In the genomic region with DNA sequence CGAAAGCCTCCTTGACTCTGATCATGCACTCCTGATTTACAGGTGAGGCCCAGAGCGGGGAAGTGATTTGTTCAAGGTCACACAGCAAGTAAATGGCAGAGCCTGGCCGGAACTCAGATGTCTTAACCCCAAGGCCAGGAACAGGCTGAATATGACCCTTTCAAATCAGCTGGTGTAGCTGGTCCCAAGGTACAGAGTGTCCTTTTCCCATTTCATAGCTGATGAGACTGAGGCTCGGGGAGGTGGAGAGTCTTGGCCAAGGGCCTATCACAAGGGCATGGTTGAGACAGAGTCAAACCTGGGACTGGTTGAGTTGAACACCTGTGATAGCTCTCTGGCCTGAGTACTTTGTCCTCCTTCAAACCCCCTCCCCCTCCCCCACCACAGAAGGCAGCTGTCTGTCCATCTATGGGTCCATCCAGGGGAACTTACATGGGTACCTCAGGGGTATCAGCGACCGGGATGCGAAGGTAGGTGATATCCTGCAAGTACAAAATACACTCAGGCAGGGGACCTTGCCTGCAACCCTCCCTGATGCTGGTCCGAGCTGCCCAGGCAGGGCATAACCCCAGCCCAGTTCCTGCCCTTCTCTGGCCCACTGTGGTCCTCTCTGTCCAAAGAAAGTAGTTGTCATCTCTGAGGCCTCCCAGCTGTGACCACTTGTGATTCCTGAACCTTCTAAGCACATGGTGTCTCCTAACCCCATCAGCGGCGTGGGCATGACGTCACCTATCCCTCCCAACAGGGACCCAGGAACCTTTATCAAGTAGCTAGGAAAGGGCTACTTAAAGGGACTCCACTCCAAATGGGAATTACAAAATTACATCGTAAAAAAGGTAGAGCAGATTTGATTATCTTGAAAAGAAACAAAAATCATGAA, we compare ENCODE assay signal across 20 cellular contexts. TPM values are rescaled to one million over a fixed set of nuclear protein-coding genes. Genes with fewer than 3 reads are reported as not detected.
DNase-seq lines count a peak whose midpoint lies in the region; FAIRE-seq and TF ChIP-seq lines count a peak whose summit lies in the region.
"Had no signal": no experiment of that assay in that cellular context is flagged by ENCODE, and none has a peak within 500 bp of the region (broad histone marks: within the 10 kb centered on the region; RNA-seq: fewer than 3 reads in every experiment).

No MANE protein-coding gene starts in this region.

- H4K91ac ChIP-seq in neuronal stem cell (ENCODE audit: low read depth, low read length, poor library complexity), result no peak overlapping the region

- H2BK5ac ChIP-seq in neuronal stem cell (ENCODE audit: low read length), result no peak overlapping the region

- no peak overlapping the region for H2BK12ac ChIP-seq in neuronal stem cell (ENCODE audit: low read length)

- H3K27me3 ChIP-seq in BLaER1 treated with 17β-estradiol and CSF1 and Interleukin-3, amounts not matched to agents 10 nM and 100 nM, result peaks cover 6 to 35% (median 9%) of the 10 kb centered on the region in 11 experiments
- H3K27me3 ChIP-seq in bronchial epithelial cell (ENCODE audit: control insufficient read depth, insufficient read depth, low read length), result peaks cover 16% of the 10 kb centered on the region
- peaks cover 0 to 15% (median under 1%) of the 10 kb centered on the region in 3 experiments for H3K27me3 ChIP-seq in neuronal stem cell (ENCODE audit: control insufficient read depth in 3 of 3, insufficient read depth in 3 of 3, low read depth in 1 of 3, low read length in 3 of 3)

- peaks cover 22 to 64% (median 56%) of the 10 kb centered on the region in 10 experiments for H3K4me1 ChIP-seq in BLaER1 treated with 17β-estradiol and CSF1 and Interleukin-3, amounts not matched to agents 10 nM and 100 nM
- H3K4me1 ChIP-seq in neuronal stem cell (ENCODE audit: control insufficient read depth in 2 of 2, insufficient read depth in 1 of 2, low read depth in 1 of 2, low read length in 2 of 2), result peaks cover 18 to 24% of the 10 kb centered on the region in 2 donors

- TF ChIP-seq CTCF in bronchial epithelial cell (IDR thresholded peaks at IDR 0.05; ENCODE audit: insufficient read depth, low read length, severe bottlenecking), result no peak

- H2BK120ac ChIP-seq in neuronal stem cell (ENCODE audit: low read depth, low read length), result no peak overlapping the region

- H2AFZ ChIP-seq in neuronal stem cell (ENCODE audit: low read length), result no peak overlapping the region

- no peak overlapping the region for H3K27ac ChIP-seq in BLaER1 treated with 17β-estradiol and CSF1 and Interleukin-3, amounts not matched to agents 10 nM and 100 nM
- H3K27ac ChIP-seq in neuronal stem cell (replicated peaks; ENCODE audit: low read length), result no peak overlapping the region
- H3K27ac ChIP-seq: A549, Peyer's patch, SK-N-MC had no signal

- H3K4me2 ChIP-seq in BLaER1 treated with 17β-estradiol and CSF1 and Interleukin-3, amounts not matched to agents 10 nM and 100 nM, result peak overlapping the region in 8 of 11 experiments; percentile 59 to 77 (median 70); a peak in 14 of 22 replicates
- no peak overlapping the region for H3K4me2 ChIP-seq in neuronal stem cell (ENCODE audit: insufficient read depth, low read length, poor library complexity, severe bottlenecking)
- H3K4me2 ChIP-seq: A549 had no signal

- no peaks in the 10 kb centered on the region for H3K36me3 ChIP-seq in BLaER1 treated with 17β-estradiol and CSF1 and Interleukin-3, amounts not matched to agents 10 nM and 100 nM
- no peaks in the 10 kb centered on the region for H3K36me3 ChIP-seq in bronchial epithelial cell (ENCODE audit: control insufficient read depth, insufficient read depth, low read length)
- H3K36me3 ChIP-seq in neuronal stem cell (replicated peaks in 1 of 2; ENCODE audit: control insufficient read depth in 2 of 2, insufficient read depth in 2 of 2, low read length in 2 of 2), result peaks cover 0 to 40% of the 10 kb centered on the region in 2 donors
- H3K36me3 ChIP-seq: Peyer's patch had no signal

- H4K20me1 ChIP-seq in BLaER1 treated with 17β-estradiol and CSF1 and Interleukin-3, amounts not matched to agents 10 nM and 100 nM, result peaks cover 0 to 13% (median 0%) of the 10 kb centered on the region in 11 experiments; a peak in 2 of 22 replicates

- peak; percentile 36 for FAIRE-seq in bronchial epithelial cell (lab: Jason Lieb, UNC)
- FAIRE-seq: A549, D721Med, GM12892, GM18507 had no signal

- H3K23ac ChIP-seq in neuronal stem cell (ENCODE audit: low read depth, low read length, poor library complexity), result no peak overlapping the region

- H3K18ac ChIP-seq in neuronal stem cell (ENCODE audit: low read length), result no peak overlapping the region

- H3K4me3 ChIP-seq in BLaER1 treated with 17β-estradiol and CSF1 and Interleukin-3, amounts not matched to agents 10 nM and 100 nM, result no peak overlapping the region
- H3K4me3 ChIP-seq in bronchial epithelial cell (ENCODE audit: low read depth, low read length) (no peak overlapping the region), neuronal stem cell (ENCODE audit: low read length in 2 of 2) (no peak overlapping the region)
- H3K4me3 ChIP-seq: A549, Peyer's patch, SK-N-MC had no signal

- no CpG with 5 or more reads among the region's 12 CpGs for WGBS in neuronal stem cell (ENCODE audit: extremely low coverage in 2 of 2, insufficient read length in 2 of 2, insufficient replicate concordance in 1 of 2), 2 donors

- no peak overlapping the region for H4K8ac ChIP-seq in neuronal stem cell (ENCODE audit: low read depth, low read length)

- no peak for DNase-seq in bronchial epithelial cell (ENCODE audit: low read depth)
- no peak for DNase-seq in neuronal stem cell (ENCODE audit: low spot score)
- DNase-seq in Ammon's horn (ENCODE audit: low spot score), result no peak
- no peak for DNase-seq in stimulated activated CD4-positive, alpha-beta T cell treated with anti-CD3 and anti-CD28 coated beads, Interleukin-4, amount 100 ng/mL, for 1 hour
- DNase-seq: C1 segment of cervical spinal cord; CD8-positive, alpha-beta memory T cell; GOT3; NCI-H1092 treated with DMSO at 0.1 percent for 48 hours; NCI-H146; NCI-H2081 treated with DMSO at 0.1 percent for 48 hours; NK-92 treated with Interleukin-12 subunit alpha and Interleukin-12 subunit beta, amount 100 ng/mL, for 24 hours; Right ventricle myocardium superior had no signal

- H2BK15ac ChIP-seq in neuronal stem cell (ENCODE audit: low read length), result no peak overlapping the region

- no peaks in the 10 kb centered on the region for H3K79me1 ChIP-seq in neuronal stem cell (ENCODE audit: low read depth, low read length)

- H3K9ac ChIP-seq in BLaER1 treated with 17β-estradiol and CSF1 and Interleukin-3, amounts not matched to agents 10 nM and 100 nM, result peak overlapping the region in 1 of 11 experiments; percentile 33; a peak in 1 of 22 replicates
- H3K9ac ChIP-seq in neuronal stem cell (ENCODE audit: low read depth, low read length, poor library complexity), result no peak overlapping the region

- H3K4ac ChIP-seq in neuronal stem cell (ENCODE audit: low read length), result no peak overlapping the region

- peak overlapping the region; percentile 27 for H2AK5ac ChIP-seq in neuronal stem cell (ENCODE audit: low read depth, low read length)

- no peaks in the 10 kb centered on the region for H3K9me3 ChIP-seq in BLaER1 treated with 17β-estradiol and CSF1 and Interleukin-3, amounts not matched to agents 10 nM and 100 nM (replicated peaks in 1 of 11)
- H3K9me3 ChIP-seq in neuronal stem cell (replicated peaks in 1 of 2; ENCODE audit: control insufficient read depth in 2 of 2, insufficient read depth in 1 of 2, low read depth in 1 of 2, low read length in 2 of 2), result no peaks in the 10 kb centered on the region
- H3K9me3 ChIP-seq: A549, Peyer's patch had no signal

- no peak overlapping the region for H3K14ac ChIP-seq in neuronal stem cell (ENCODE audit: low read length)

RNA-seq across cellular contexts. Expression of a gene that starts 5.6 kb away (rescaled TPM):
- not detected in 2 replicates for total RNA-seq in bronchial epithelial cell
- 2.1 TPM for polyA plus RNA-seq in neuronal stem cell (2013, experiment 1 of 2)
- polyA plus RNA-seq in neuronal stem cell (2013, experiment 2 of 2), result 2.1 TPM
- total RNA-seq: CD8-positive, alpha-beta memory T cell; NCI-H460 had no signal
- polyA plus RNA-seq: CD8-positive, alpha-beta memory T cell had no signal

RNA-seq across cellular contexts. Expression of a gene that starts 5.7 kb away (rescaled TPM):
- under 0.01 TPM in 1 of 2 replicates, not detected in the other for total RNA-seq in bronchial epithelial cell
- polyA plus RNA-seq in neuronal stem cell (2013, experiment 1 of 2), result 0.38 TPM
- 0.48 TPM for polyA plus RNA-seq in neuronal stem cell (2013, experiment 2 of 2)
- total RNA-seq: CD8-positive, alpha-beta memory T cell; NCI-H460; Right ventricle myocardium superior had no signal
- polyA plus RNA-seq: CD8-positive, alpha-beta memory T cell had no signal

RNA-seq across cellular contexts. Expression of a gene that starts 19.4 kb away (rescaled TPM):
- not detected in 2 replicates for total RNA-seq in bronchial epithelial cell
- 1.1 TPM for polyA plus RNA-seq in neuronal stem cell (2013, experiment 1 of 2)
- 0.84 TPM for polyA plus RNA-seq in neuronal stem cell (2013, experiment 2 of 2)
- total RNA-seq: CD8-positive, alpha-beta memory T cell; NCI-H460; Peyer's patch had no signal
- polyA plus RNA-seq: CD8-positive, alpha-beta memory T cell had no signal

RNA-seq across cellular contexts. Expression of a gene that starts 45.6 kb away (rescaled TPM):
- not detected in 2 replicates for total RNA-seq in bronchial epithelial cell
- polyA plus RNA-seq in neuronal stem cell (2013, experiment 1 of 2), result 0.54 TPM
- 0.48 TPM for polyA plus RNA-seq in neuronal stem cell (2013, experiment 2 of 2)
- polyA plus RNA-seq: CD8-positive, alpha-beta memory T cell had no signal
